ENCODE assay signal across 1 cellular context in the genomic region with DNA sequence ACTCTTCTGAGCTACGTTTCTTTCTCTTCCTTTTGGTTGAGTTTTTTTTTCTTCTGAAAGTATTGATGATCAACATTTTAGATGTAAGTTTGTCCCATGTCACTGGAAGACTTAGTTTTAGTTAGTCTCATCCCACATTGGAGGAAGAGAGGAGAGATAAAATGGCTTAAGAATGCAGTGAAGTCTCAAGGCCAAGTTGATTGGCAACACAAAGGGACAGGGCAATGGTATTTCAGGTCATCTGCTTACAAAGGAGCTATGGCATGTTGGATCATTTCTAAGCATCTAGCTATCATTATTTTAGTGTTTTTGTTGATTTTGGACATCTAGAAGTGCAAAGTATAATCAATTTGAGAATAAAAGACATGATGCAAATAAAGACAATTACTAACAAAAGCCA.
TF ChIP-seq lines count a peak whose summit lies in the region.

No MANE protein-coding gene starts in this region.

TF ChIP-seq in WTC11, 78 proteins besides CTCF, POLR2A, EP300 and RAD21 (continued from another document):
- TF ChIP-seq, protein P1, sequence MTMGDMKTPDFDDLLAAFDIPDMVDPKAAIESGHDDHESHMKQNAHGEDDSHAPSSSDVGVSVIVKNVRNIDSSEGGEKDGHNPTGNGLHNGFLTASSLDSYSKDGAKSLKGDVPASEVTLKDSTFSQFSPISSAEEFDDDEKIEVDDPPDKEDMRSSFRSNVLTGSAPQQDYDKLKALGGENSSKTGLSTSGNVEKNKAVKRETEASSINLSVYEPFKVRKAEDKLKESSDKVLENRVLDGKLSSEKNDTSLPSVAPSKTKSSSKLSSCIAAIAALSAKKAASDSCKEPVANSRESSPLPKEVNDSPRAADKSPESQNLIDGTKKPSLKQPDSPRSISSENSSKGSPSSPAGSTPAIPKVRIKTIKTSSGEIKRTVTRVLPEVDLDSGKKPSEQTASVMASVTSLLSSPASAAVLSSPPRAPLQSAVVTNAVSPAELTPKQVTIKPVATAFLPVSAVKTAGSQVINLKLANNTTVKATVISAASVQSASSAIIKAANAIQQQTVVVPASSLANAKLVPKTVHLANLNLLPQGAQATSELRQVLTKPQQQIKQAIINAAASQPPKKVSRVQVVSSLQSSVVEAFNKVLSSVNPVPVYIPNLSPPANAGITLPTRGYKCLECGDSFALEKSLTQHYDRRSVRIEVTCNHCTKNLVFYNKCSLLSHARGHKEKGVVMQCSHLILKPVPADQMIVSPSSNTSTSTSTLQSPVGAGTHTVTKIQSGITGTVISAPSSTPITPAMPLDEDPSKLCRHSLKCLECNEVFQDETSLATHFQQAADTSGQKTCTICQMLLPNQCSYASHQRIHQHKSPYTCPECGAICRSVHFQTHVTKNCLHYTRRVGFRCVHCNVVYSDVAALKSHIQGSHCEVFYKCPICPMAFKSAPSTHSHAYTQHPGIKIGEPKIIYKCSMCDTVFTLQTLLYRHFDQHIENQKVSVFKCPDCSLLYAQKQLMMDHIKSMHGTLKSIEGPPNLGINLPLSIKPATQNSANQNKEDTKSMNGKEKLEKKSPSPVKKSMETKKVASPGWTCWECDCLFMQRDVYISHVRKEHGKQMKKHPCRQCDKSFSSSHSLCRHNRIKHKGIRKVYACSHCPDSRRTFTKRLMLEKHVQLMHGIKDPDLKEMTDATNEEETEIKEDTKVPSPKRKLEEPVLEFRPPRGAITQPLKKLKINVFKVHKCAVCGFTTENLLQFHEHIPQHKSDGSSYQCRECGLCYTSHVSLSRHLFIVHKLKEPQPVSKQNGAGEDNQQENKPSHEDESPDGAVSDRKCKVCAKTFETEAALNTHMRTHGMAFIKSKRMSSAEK (CRISPR knock-in tag; IDR thresholded peaks at IDR 0.05; ENCODE audit: borderline replicate concordance) = no peak
- TF ChIP-seq MYBL2 (CRISPR knock-in tag; IDR thresholded peaks at IDR 0.05) = no peak
- TF ChIP-seq FOXK1 (CRISPR knock-in tag; IDR thresholded peaks at IDR 0.05) = no peak
- no peak for TF ChIP-seq CREB1 (CRISPR knock-in tag; IDR thresholded peaks at IDR 0.05)
- no peak for TF ChIP-seq NFYB (CRISPR knock-in tag; conservative IDR thresholded peaks at IDR 0.05; ENCODE audit: low read depth)
- no peak for TF ChIP-seq IRF2 (CRISPR knock-in tag; IDR thresholded peaks at IDR 0.05; ENCODE audit: borderline replicate concordance, low read depth)
- TF ChIP-seq, protein P2, sequence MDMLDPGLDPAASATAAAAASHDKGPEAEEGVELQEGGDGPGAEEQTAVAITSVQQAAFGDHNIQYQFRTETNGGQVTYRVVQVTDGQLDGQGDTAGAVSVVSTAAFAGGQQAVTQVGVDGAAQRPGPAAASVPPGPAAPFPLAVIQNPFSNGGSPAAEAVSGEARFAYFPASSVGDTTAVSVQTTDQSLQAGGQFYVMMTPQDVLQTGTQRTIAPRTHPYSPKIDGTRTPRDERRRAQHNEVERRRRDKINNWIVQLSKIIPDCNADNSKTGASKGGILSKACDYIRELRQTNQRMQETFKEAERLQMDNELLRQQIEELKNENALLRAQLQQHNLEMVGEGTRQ (CRISPR knock-in tag; IDR thresholded peaks at IDR 0.05) = no peak
- TF ChIP-seq NFATC4 (CRISPR knock-in tag; IDR thresholded peaks at IDR 0.05) = no peak
